In genomic region chr17:68821860-68822693, GRCh38 we compare ENCODE assay signal across 12 cellular contexts.
DNase-seq lines count a peak whose midpoint lies in the region; ATAC-seq and TF ChIP-seq lines count a peak whose summit lies in the region.
"Had no signal": no experiment of that assay in that cellular context is flagged by ENCODE, and none has a peak within 500 bp of the region (broad histone marks: within the 10 kb centered on the region; RNA-seq: fewer than 3 reads in every experiment).

No MANE protein-coding gene starts in this region.

- TF ChIP-seq CTCF in endodermal cell (conservative IDR thresholded peaks at IDR 0.05), result no peak
- TF ChIP-seq CTCF in neural crest cell (conservative IDR thresholded peaks at IDR 0.05), result no peak

- H3K4me1 Mint-ChIP-seq in endodermal cell, result peaks cover 16% of the 10 kb centered on the region
- H3K4me1 Mint-ChIP-seq in neural crest cell, result peaks cover 46% of the 10 kb centered on the region
- H3K4me1 Mint-ChIP-seq: activated CD4-positive, alpha-beta memory T cell treated with anti-CD3 and anti-CD28 coated beads, Interleukin-2, amount 10 ng/mL, durations not matched to agents 7 days and 5 days; naive thymus-derived CD4-positive, alpha-beta T cell had no signal

- ATAC-seq in GM18505 (IDR thresholded peaks at IDR 0.05; ENCODE audit: unreplicated experiment), result no peak
- ATAC-seq: naive thymus-derived CD4-positive, alpha-beta T cell had no signal

- WGBS in endodermal cell (ENCODE audit: insufficient coverage in 1 of 2, insufficient read length in 1 of 2), 2 experiments, result 50 to 81% methylated on average over 2 to 3 of the region's 3 CpGs

- H3K27me3 Mint-ChIP-seq in endodermal cell (ENCODE audit: insufficient read depth) (no peaks in the 10 kb centered on the region), neural crest cell (ENCODE audit: low read depth) (no peaks in the 10 kb centered on the region)
- H3K27me3 Mint-ChIP-seq: activated CD4-positive, alpha-beta memory T cell treated with anti-CD3 and anti-CD28 coated beads, Interleukin-2, amount 10 ng/mL, durations not matched to agents 7 days and 5 days had no signal

- H3K27ac ChIP-seq in endodermal cell (ENCODE audit: low read depth, low read length), result no peak overlapping the region

- H3K27ac Mint-ChIP-seq in endodermal cell, result no peak overlapping the region
- peak overlapping the region; percentile 2 for H3K27ac Mint-ChIP-seq in neural crest cell (ENCODE audit: unreplicated experiment)
- H3K27ac Mint-ChIP-seq: activated CD4-positive, alpha-beta memory T cell treated with anti-CD3 and anti-CD28 coated beads, Interleukin-2, amount 10 ng/mL, durations not matched to agents 7 days and 5 days; naive thymus-derived CD4-positive, alpha-beta T cell had no signal

- peak overlapping the region; percentile 30 for H3K4me3 ChIP-seq in endodermal cell (ENCODE audit: low read length)

- no peaks in the 10 kb centered on the region for H3K27me3 ChIP-seq in endodermal cell (ENCODE audit: control insufficient read depth, insufficient read depth, low read length, poor library complexity, severe bottlenecking)

- H3K4me3 Mint-ChIP-seq in endodermal cell (no peak overlapping the region), neural crest cell (no peak overlapping the region)
- H3K4me3 Mint-ChIP-seq: activated CD4-positive, alpha-beta memory T cell treated with anti-CD3 and anti-CD28 coated beads, Interleukin-2, amount 10 ng/mL, durations not matched to agents 7 days and 5 days; naive thymus-derived CD4-positive, alpha-beta T cell had no signal

- no peak for TF ChIP-seq POLR2A in GM18505 (IDR thresholded peaks at IDR 0.05; ENCODE audit: borderline replicate concordance, extremely low read depth, insufficient read depth, insufficient read length)

- no peaks in the 10 kb centered on the region for H3K9me3 ChIP-seq in endodermal cell (ENCODE audit: control insufficient read depth, low read length)

- H3K36me3 Mint-ChIP-seq in endodermal cell (ENCODE audit: low read depth), result no peaks in the 10 kb centered on the region
- H3K36me3 Mint-ChIP-seq in neural crest cell (ENCODE audit: low read depth), result peaks cover 7% of the 10 kb centered on the region
- H3K36me3 Mint-ChIP-seq: naive thymus-derived CD4-positive, alpha-beta T cell had no signal

- no peaks in the 10 kb centered on the region for H3K9me3 Mint-ChIP-seq in endodermal cell
- H3K9me3 Mint-ChIP-seq in neural crest cell, result peaks cover 11% of the 10 kb centered on the region
- H3K9me3 Mint-ChIP-seq: activated CD4-positive, alpha-beta memory T cell treated with anti-CD3 and anti-CD28 coated beads, Interleukin-2, amount 10 ng/mL, durations not matched to agents 7 days and 5 days had no signal

- peaks cover 9% of the 10 kb centered on the region for H3K4me1 ChIP-seq in endodermal cell (ENCODE audit: control insufficient read depth, insufficient read depth, low read length)

- H3K9ac ChIP-seq in endodermal cell (ENCODE audit: extremely low read depth, low read length, poor library complexity, severe bottlenecking), result no peak overlapping the region

- no peaks in the 10 kb centered on the region for H3K36me3 ChIP-seq in endodermal cell (ENCODE audit: control insufficient read depth, insufficient read depth, low read length)

- DNase-seq in DMS53 treated with DMSO at 0.1 percent for 48 hours (lab: John Stamatoyannopoulos, UW; ENCODE audit: unreplicated experiment) (peak; percentile 97), NCI-H510A treated with DMSO at 0.1 percent for 48 hours (lab: John Stamatoyannopoulos, UW) (peak; percentile 76), endodermal cell (no peak), neural crest cell (ENCODE audit: low read depth, low spot score) (no peak), hippocampal formation (lab: John Stamatoyannopoulos, UW) (no peak), KG1 (lab: John Stamatoyannopoulos, UW) (no peak)
- no peak for DNase-seq in activated naive CD4-positive, alpha-beta T cell treated with anti-CD3 and anti-CD28 coated beads, Interleukin-2, amount 50 U/mL, for 16 hours
- DNase-seq: activated CD4-positive, alpha-beta memory T cell treated with anti-CD3 and anti-CD28 coated beads, Interleukin-2, amount 10 ng/mL, durations not matched to agents 7 days and 5 days; GF-D8; naive thymus-derived CD4-positive, alpha-beta T cell; NCI-H774 had no signal

Comparison
In these comparisons a context has a peak if more than half of its experiments do, and no peak if none do; other contexts are left out.
1. DNase-seq: peak in DMS53 treated with DMSO at 0.1 percent for 48 hours (single experiment) and NCI-H510A treated with DMSO at 0.1 percent for 48 hours (single experiment); none in endodermal cell (single experiment), neural crest cell (single experiment), hippocampal formation (0 of 2), KG1 (single experiment) and activated naive CD4-positive, alpha-beta T cell treated with anti-CD3 and anti-CD28 coated beads, Interleukin-2, amount 50 U/mL, for 16 hours (single experiment).